ENCODE assay signal across 27 cellular contexts in genomic region chr21:16185766-16186165, GRCh38.
DNase-seq lines count a peak whose midpoint lies in the region; ATAC-seq and TF ChIP-seq lines count a peak whose summit lies in the region.
"Had no signal": no experiment of that assay in that cellular context is flagged by ENCODE, and none has a peak within 500 bp of the region (broad histone marks: within the 10 kb centered on the region; RNA-seq: fewer than 3 reads in every experiment).

No MANE protein-coding gene starts in this region.

- H3K36me3 Mint-ChIP-seq in mesothelial cell of epicardium = peaks cover 18% of the 10 kb centered on the region
- no peaks in the 10 kb centered on the region for H3K36me3 Mint-ChIP-seq in CD8-positive, alpha-beta T cell

- in situ Hi-C loops in SK-MEL-5 (cut with HindIII; ENCODE audit: low pct_unique_long_range_greater_than_20kb, low sequenced_read_pairs) = loop anchor here (25.0 kb wide), 1 partner anchor 102 kb away; no protein-coding TSS in a partner anchor

- no peaks in the 10 kb centered on the region for H3K9me3 ChIP-seq in CD8-positive, alpha-beta T cell (ENCODE audit: low read length)
- H3K9me3 ChIP-seq: A549, Caco-2, SK-N-SH had no signal

- H3K4me1 ChIP-seq in foreskin keratinocyte = no peaks in the 10 kb centered on the region
- no peaks in the 10 kb centered on the region for H3K4me1 ChIP-seq in CD8-positive, alpha-beta T cell (ENCODE audit: insufficient read depth, low read length)

- H3K27ac Mint-ChIP-seq in mesothelial cell of epicardium = peak overlapping the region; percentile 91
- no peak overlapping the region for H3K27ac Mint-ChIP-seq in CD8-positive, alpha-beta T cell
- H3K27ac Mint-ChIP-seq: CD4-positive, alpha-beta T cell had no signal

- DNase-seq in SK-MEL-5 (ENCODE audit: low read depth, low spot score) (peak; percentile 77), caudate nucleus (lab: John Stamatoyannopoulos, UW) (no peak), mesothelial cell of epicardium (ENCODE audit: low spot score in 2 of 2, unreplicated experiment in 2 of 2) (no peak), foreskin keratinocyte (no peak), cerebellum (ENCODE audit: low spot score) (no peak)
- no peak for DNase-seq in CD8-positive, alpha-beta T cell
- DNase-seq: AML-193; Caco-2; CD4-positive, alpha-beta T cell; NCI-H1092; NCI-H1417 treated with DMSO at 0.1 percent for 48 hours; NCI-H187; NCI-H2081 treated with DMSO at 0.1 percent for 48 hours; NCI-H2171; NCI-H226; NCI-H510A; NCI-H69; SHP77; SK-N-SH had no signal

- no peak overlapping the region for H3K4me3 Mint-ChIP-seq in mesothelial cell of epicardium
- H3K4me3 Mint-ChIP-seq in CD8-positive, alpha-beta T cell = no peak overlapping the region
- H3K4me3 Mint-ChIP-seq: CD4-positive, alpha-beta T cell had no signal

- no peaks in the 10 kb centered on the region for H3K36me3 ChIP-seq in CD8-positive, alpha-beta T cell (ENCODE audit: insufficient read depth, low read length)
- H3K36me3 ChIP-seq: BLaER1 treated with 17β-estradiol and CSF1 and Interleukin-3, amounts not matched to agents 10 nM and 100 nM had no signal

- CTCF ChIA-PET in CD8-positive, alpha-beta T cell (lab: Charles Lee) = no interaction called here

- H3K4me1 Mint-ChIP-seq in mesothelial cell of epicardium = peaks cover 68% of the 10 kb centered on the region
- H3K4me1 Mint-ChIP-seq in CD8-positive, alpha-beta T cell (ENCODE audit: low read depth) = no peaks in the 10 kb centered on the region

- no peaks in the 10 kb centered on the region for H3K27me3 ChIP-seq in foreskin keratinocyte
- H3K27me3 ChIP-seq in CD8-positive, alpha-beta T cell (ENCODE audit: insufficient read depth, low read length) = no peaks in the 10 kb centered on the region
- H3K27me3 ChIP-seq: BLaER1 treated with 17β-estradiol and CSF1 and Interleukin-3, amounts not matched to agents 10 nM and 100 nM had no signal

- H3K4me3 ChIP-seq in CD8-positive, alpha-beta T cell (ENCODE audit: low read depth, low read length) = no peak overlapping the region
- H3K4me3 ChIP-seq: A549; BLaER1 treated with 17β-estradiol and CSF1 and Interleukin-3, amounts not matched to agents 10 nM and 100 nM; GM12878 had no signal

- intact Hi-C loops in CD8-positive, alpha-beta T cell (cut with DNase I, micrococcal nuclease) = no loop called here

- TF ChIP-seq CTCF in mesothelial cell of epicardium (IDR thresholded peaks at IDR 0.05; ENCODE audit: unreplicated experiment) (no peak), foreskin keratinocyte (conservative IDR thresholded peaks at IDR 0.05) (no peak)
- TF ChIP-seq CTCF in CD8-positive, alpha-beta T cell (IDR thresholded peaks at IDR 0.05) = no peak

- H3K27ac ChIP-seq in caudate nucleus (ENCODE audit: low read depth, low read length) = peak overlapping the region; percentile 42
- peak overlapping the region; percentile 59 for H3K27ac ChIP-seq in temporal lobe (ENCODE audit: low read depth, low read length)
- no peak overlapping the region for H3K27ac ChIP-seq in foreskin keratinocyte
- no peak overlapping the region for H3K27ac ChIP-seq in CD8-positive, alpha-beta T cell (ENCODE audit: low read depth, low read length)
- H3K27ac ChIP-seq: A549; BLaER1 treated with 17β-estradiol and CSF1 and Interleukin-3, amounts not matched to agents 10 nM and 100 nM; RWPE1 had no signal

- POLR2A ChIA-PET in CD8-positive, alpha-beta T cell (lab: Charles Lee) = no interaction called here

- peaks cover 5% of the 10 kb centered on the region for H3K9me3 Mint-ChIP-seq in mesothelial cell of epicardium
- H3K9me3 Mint-ChIP-seq in CD8-positive, alpha-beta T cell = peaks cover 3% of the 10 kb centered on the region
- H3K9me3 Mint-ChIP-seq: CD4-positive, alpha-beta T cell had no signal

- ATAC-seq in foreskin keratinocyte (no peak), GM21367 (IDR thresholded peaks at IDR 0.05; ENCODE audit: unreplicated experiment) (no peak)
- no peak for ATAC-seq in CD8-positive, alpha-beta T cell
- ATAC-seq: A549, GM12878, HCT116, Panc1 had no signal

- no peaks in the 10 kb centered on the region for H3K27me3 Mint-ChIP-seq in mesothelial cell of epicardium (ENCODE audit: low read depth)
- peaks cover 2% of the 10 kb centered on the region for H3K27me3 Mint-ChIP-seq in CD8-positive, alpha-beta T cell (ENCODE audit: low read depth)
- H3K27me3 Mint-ChIP-seq: CD4-positive, alpha-beta T cell had no signal

Comparison
In these comparisons a context has a peak if more than half of its experiments do, and no peak if none do; other contexts are left out.
1. H3K27ac ChIP-seq: peak in caudate nucleus (single experiment) and temporal lobe (single experiment); none in foreskin keratinocyte (single experiment) and CD8-positive, alpha-beta T cell (single experiment).